Comparison of ENCODE assay signal across 6 cellular contexts in the genomic region with DNA sequence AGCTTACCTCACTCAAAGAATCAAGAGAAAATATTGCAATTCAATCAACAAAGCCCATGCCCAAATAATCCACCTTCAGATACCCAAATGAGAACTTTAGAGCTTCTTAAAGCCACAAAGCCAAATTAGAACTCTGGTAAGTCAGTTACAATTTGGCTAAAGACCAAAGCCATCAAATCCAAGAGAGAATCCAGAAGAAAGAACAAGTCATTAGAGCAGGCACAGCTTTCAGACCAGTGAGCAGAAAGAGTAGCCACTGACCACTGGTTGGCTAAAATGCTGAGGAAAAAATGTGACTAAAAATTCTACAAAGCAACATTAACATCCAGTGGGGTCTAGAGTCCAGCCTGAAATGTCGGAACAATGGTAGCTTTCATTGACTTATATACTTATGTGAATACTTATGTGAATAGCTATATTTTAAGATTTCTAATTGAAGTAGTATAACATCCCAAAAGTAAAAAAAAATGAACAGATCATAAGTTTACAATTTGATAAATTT.
"Had no signal": no experiment of that assay in that cellular context is flagged by ENCODE, and none has a peak within 500 bp of the region (broad histone marks: within the 10 kb centered on the region; RNA-seq: fewer than 3 reads in every experiment).

No MANE protein-coding gene starts in this region.

- H3K27ac ChIP-seq: HL-60 had no signal

- H3K4me3 ChIP-seq: K562 had no signal

- DNase-seq: IMR-90, KBM-7, KG1 had no signal

- ATAC-seq: K562 had no signal

- FAIRE-seq: HTR-8/SVneo, K562 had no signal
